Comparison of ENCODE assay signal across 1 cellular context in genomic region chr17:7932949-7933348, GRCh38.
TF ChIP-seq lines count a peak whose summit lies in the region.

No MANE protein-coding gene starts in this region.

TF ChIP-seq in WTC11, 78 proteins besides CTCF, POLR2A, EP300 and RAD21 (continued from another document):
- TF ChIP-seq ZBTB43 (CRISPR knock-in tag; IDR thresholded peaks at IDR 0.05) (no peak), MXD4 (CRISPR knock-in tag; IDR thresholded peaks at IDR 0.05; ENCODE audit: borderline replicate concordance) (no peak), TEAD4 (CRISPR knock-in tag; IDR thresholded peaks at IDR 0.05) (no peak), ZNF532 (CRISPR knock-in tag; IDR thresholded peaks at IDR 0.05; ENCODE audit: borderline replicate concordance) (no peak), ATF1 (CRISPR knock-in tag; IDR thresholded peaks at IDR 0.05) (no peak), ZNF671 (CRISPR knock-in tag; IDR thresholded peaks at IDR 0.05) (no peak), CDX4 (CRISPR knock-in tag; IDR thresholded peaks at IDR 0.05; ENCODE audit: borderline replicate concordance) (no peak), SMAD3 (CRISPR knock-in tag; IDR thresholded peaks at IDR 0.05; ENCODE audit: borderline replicate concordance) (no peak), ZNF512 (CRISPR knock-in tag; IDR thresholded peaks at IDR 0.05; ENCODE audit: borderline replicate concordance) (no peak), USF1 (CRISPR knock-in tag; IDR thresholded peaks at IDR 0.05) (no peak), MLX (CRISPR knock-in tag; IDR thresholded peaks at IDR 0.05) (no peak), ZNF263 (CRISPR knock-in tag; IDR thresholded peaks at IDR 0.05; ENCODE audit: low read depth) (no peak), PRRX2 (CRISPR knock-in tag; IDR thresholded peaks at IDR 0.05) (no peak), ARID4B (CRISPR knock-in tag; IDR thresholded peaks at IDR 0.05; ENCODE audit: borderline replicate concordance) (no peak)
TF ChIP-seq in WTC11: peak in this region for 0.
